Comparison of ENCODE assay signal across 19 cellular contexts in the genomic region with DNA sequence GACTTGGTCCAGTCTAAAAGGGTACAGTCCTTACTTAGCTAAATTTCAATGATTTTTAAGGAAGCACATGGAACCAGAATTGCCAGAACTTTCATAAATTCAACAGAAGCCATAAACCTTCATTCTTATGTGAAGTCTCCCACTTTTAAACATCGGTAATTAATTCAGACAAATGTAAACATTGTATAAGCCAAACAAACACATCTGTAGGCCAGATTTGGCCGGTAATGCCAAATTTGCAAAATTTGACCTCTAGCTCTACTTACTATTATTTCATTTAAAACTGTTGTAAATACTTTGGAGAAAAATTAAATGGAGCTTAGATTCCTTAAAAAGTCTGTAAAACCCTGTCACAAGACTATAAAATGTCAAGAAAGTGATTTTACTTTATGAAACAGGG.
DNase-seq lines count a peak whose midpoint lies in the region; ATAC-seq, FAIRE-seq and TF ChIP-seq lines count a peak whose summit lies in the region.
"Had no signal": no experiment of that assay in that cellular context is flagged by ENCODE, and none has a peak within 500 bp of the region (broad histone marks: within the 10 kb centered on the region; RNA-seq: fewer than 3 reads in every experiment).

No MANE protein-coding gene starts in this region.

- H3K9me3 Mint-ChIP-seq in astrocyte (ENCODE audit: unreplicated experiment) (no peaks in the 10 kb centered on the region), natural killer cell (peaks cover 0 to 4% of the 10 kb centered on the region in 2 donors)
- H3K9me3 Mint-ChIP-seq: activated CD4-positive, alpha-beta T cell treated with anti-CD3 and anti-CD28 coated beads, Interleukin-2, amount 10 ng/mL, durations not matched to agents 24 days and 14 days; activated naive CD4-positive, alpha-beta T cell treated with anti-CD3 and anti-CD28 coated beads, Interleukin-2, amount 10 ng/mL, durations not matched to agents 7 days and 5 days; stimulated activated naive CD8-positive, alpha-beta T cell treated with anti-CD3 and anti-CD28 coated beads, Interleukin-15, Interleukin-2, amounts not matched to agents 100 ng/mL and 50 ng/mL, for 24 hours had no signal

- TF ChIP-seq CTCF in astrocyte (IDR thresholded peaks at IDR 0.05; ENCODE audit: insufficient read depth, low read depth, low read length) (no peak), fibroblast of villous mesenchyme (IDR thresholded peaks at IDR 0.05; ENCODE audit: insufficient read depth, low read depth, low read length) (no peak), spleen (IDR thresholded peaks at IDR 0.05 in 8 of 11, conservative IDR thresholded peaks at IDR 0.05 in 3 of 11) (no peak), natural killer cell (IDR thresholded peaks at IDR 0.05) (no peak)

- FAIRE-seq in astrocyte (lab: Jason Lieb, UNC) = no peak
- FAIRE-seq: GM12891 had no signal

- peak overlapping the region; percentile 86 for H3K27ac ChIP-seq in astrocyte (ENCODE audit: low read depth, low read length)
- peak overlapping the region; percentile 14 for H3K27ac ChIP-seq in subcutaneous abdominal adipose tissue (ENCODE audit: low read depth, low read length)
- H3K27ac ChIP-seq in spleen = no peak overlapping the region
- H3K27ac ChIP-seq: gastrocnemius medialis had no signal

- H3K4me1 ChIP-seq in astrocyte (ENCODE audit: insufficient read depth, low read length) = peaks cover 15% of the 10 kb centered on the region
- peaks cover 0 to 16% (median 8%) of the 10 kb centered on the region in 5 donors for H3K4me1 ChIP-seq in subcutaneous abdominal adipose tissue (ENCODE audit: control insufficient read depth in 5 of 5, insufficient read depth in 5 of 5, low read length in 5 of 5)
- no peaks in the 10 kb centered on the region for H3K4me1 ChIP-seq in spleen
- H3K4me1 ChIP-seq: gastrocnemius medialis had no signal

- no peak overlapping the region for H2AFZ ChIP-seq in astrocyte (ENCODE audit: low read depth, low read length)

- TF ChIP-seq POLR2A in spleen (IDR thresholded peaks at IDR 0.05) = no peak

- H3K27me3 ChIP-seq in astrocyte (ENCODE audit: insufficient read depth, low read length) (no peaks in the 10 kb centered on the region), subcutaneous abdominal adipose tissue (ENCODE audit: control insufficient read depth in 5 of 5, insufficient read depth in 4 of 5, low read length in 5 of 5) (no peaks in the 10 kb centered on the region), spleen (replicated peaks in 1 of 7) (no peaks in the 10 kb centered on the region)
- H3K27me3 ChIP-seq: gastrocnemius medialis had no signal

- peak overlapping the region; percentile 73 for H3K4me2 ChIP-seq in astrocyte (ENCODE audit: low read length)

- H4K20me1 ChIP-seq in astrocyte (ENCODE audit: insufficient read depth, low read length) = no peaks in the 10 kb centered on the region

- H3K4me3 Mint-ChIP-seq in astrocyte (ENCODE audit: unreplicated experiment) (no peak overlapping the region), natural killer cell (no peak overlapping the region)
- H3K4me3 Mint-ChIP-seq: activated CD4-positive, alpha-beta T cell treated with anti-CD3 and anti-CD28 coated beads, Interleukin-2, amount 10 ng/mL, durations not matched to agents 24 days and 14 days; activated naive CD4-positive, alpha-beta T cell treated with anti-CD3 and anti-CD28 coated beads, Interleukin-2, amount 10 ng/mL, durations not matched to agents 7 days and 5 days; B cell; naive B cell; stimulated activated naive CD8-positive, alpha-beta T cell treated with anti-CD3 and anti-CD28 coated beads, Interleukin-15, Interleukin-2, amounts not matched to agents 100 ng/mL and 50 ng/mL, for 24 hours had no signal

- no peak for ATAC-seq in natural killer cell

- H3K36me3 ChIP-seq in astrocyte (ENCODE audit: insufficient read depth, low read length) (no peaks in the 10 kb centered on the region), subcutaneous abdominal adipose tissue (ENCODE audit: control insufficient read depth in 5 of 5, insufficient read depth in 5 of 5, low read length in 5 of 5) (no peaks in the 10 kb centered on the region), spleen (no peaks in the 10 kb centered on the region)
- H3K36me3 ChIP-seq: gastrocnemius medialis had no signal

- H3K4me1 Mint-ChIP-seq in astrocyte (ENCODE audit: low read depth, unreplicated experiment) = peaks cover 10% of the 10 kb centered on the region
- no peaks in the 10 kb centered on the region for H3K4me1 Mint-ChIP-seq in natural killer cell
- H3K4me1 Mint-ChIP-seq: activated CD4-positive, alpha-beta T cell treated with anti-CD3 and anti-CD28 coated beads, Interleukin-2, amount 10 ng/mL, durations not matched to agents 24 days and 14 days; activated naive CD4-positive, alpha-beta T cell treated with anti-CD3 and anti-CD28 coated beads, Interleukin-2, amount 10 ng/mL, durations not matched to agents 7 days and 5 days; B cell; naive B cell had no signal

- intact Hi-C loops in spleen (cut with DNase I; ENCODE audit: low total_unique reads) = no loop called here
- intact Hi-C loops in natural killer cell (cut with micrococcal nuclease) = no loop called here

- H3K36me3 Mint-ChIP-seq in astrocyte (ENCODE audit: low read depth, unreplicated experiment) (no peaks in the 10 kb centered on the region), natural killer cell (no peaks in the 10 kb centered on the region)
- H3K36me3 Mint-ChIP-seq: activated naive CD4-positive, alpha-beta T cell treated with anti-CD3 and anti-CD28 coated beads, Interleukin-2, amount 10 ng/mL, durations not matched to agents 7 days and 5 days; naive B cell had no signal

- no peaks in the 10 kb centered on the region for H3K9me3 ChIP-seq in astrocyte (ENCODE audit: insufficient read depth, low read depth, low read length)
- no peaks in the 10 kb centered on the region for H3K9me3 ChIP-seq in subcutaneous abdominal adipose tissue (ENCODE audit: control insufficient read depth in 5 of 5, low read length in 5 of 5)
- no peaks in the 10 kb centered on the region for H3K9me3 ChIP-seq in spleen
- H3K9me3 ChIP-seq: gastrocnemius medialis had no signal

- H3K79me2 ChIP-seq in astrocyte (ENCODE audit: insufficient read depth, low read length) = no peaks in the 10 kb centered on the region

- peak; percentile 60 for DNase-seq in HCEC 1CT
- no peak for DNase-seq in astrocyte (ENCODE audit: low read depth)
- DNase-seq in fibroblast of villous mesenchyme (ENCODE audit: low read depth) = peak; percentile 86
- no peak for DNase-seq in NCI-H1417 (lab: John Stamatoyannopoulos, UW)
- no peak for DNase-seq in spleen
- DNase-seq in natural killer cell = no peak
- DNase-seq: activated CD4-positive, alpha-beta T cell treated with anti-CD3 and anti-CD28 coated beads, Interleukin-2, amount 10 ng/mL, durations not matched to agents 24 days and 14 days; activated CD8-positive, alpha-beta memory T cell treated with anti-CD3 and anti-CD28 coated beads, Interleukin-2, amount 50 U/mL, for 48 hours; activated naive CD4-positive, alpha-beta T cell treated with anti-CD3 and anti-CD28 coated beads, Interleukin-2, amount 10 ng/mL, durations not matched to agents 7 days and 5 days; effector CD4-positive, alpha-beta T cell; gastrocnemius medialis; GDM1; naive B cell; NCI-H187; stimulated activated CD4-positive, alpha-beta T cell treated with anti-CD3 and anti-CD28 coated beads, Interleukin-15, amount 100 ng/mL, for 24 hours had no signal

- H3K9ac ChIP-seq in astrocyte (ENCODE audit: low read length) (peak overlapping the region; percentile 67), subcutaneous abdominal adipose tissue (ENCODE audit: low read length in 5 of 5) (no peak overlapping the region)

- no peaks in the 10 kb centered on the region for H3K27me3 Mint-ChIP-seq in astrocyte (ENCODE audit: low read depth, unreplicated experiment)
- H3K27me3 Mint-ChIP-seq in natural killer cell (ENCODE audit: low read depth in 2 of 2) = peaks cover 0 to 2% of the 10 kb centered on the region in 2 donors
- H3K27me3 Mint-ChIP-seq: B cell had no signal

- H3K4me3 ChIP-seq in astrocyte (ENCODE audit: insufficient read depth, low read depth, low read length) (no peak overlapping the region), fibroblast of villous mesenchyme (ENCODE audit: low read depth, low read length) (no peak overlapping the region), subcutaneous abdominal adipose tissue (ENCODE audit: low read depth in 1 of 5, low read length in 5 of 5) (no peak overlapping the region), spleen (no peak overlapping the region)
- H3K4me3 ChIP-seq: gastrocnemius medialis had no signal

- no peak overlapping the region for H3K27ac Mint-ChIP-seq in astrocyte (ENCODE audit: unreplicated experiment)
- H3K27ac Mint-ChIP-seq in natural killer cell = no peak overlapping the region
- H3K27ac Mint-ChIP-seq: activated CD4-positive, alpha-beta T cell treated with anti-CD3 and anti-CD28 coated beads, Interleukin-2, amount 10 ng/mL, durations not matched to agents 24 days and 14 days; activated naive CD4-positive, alpha-beta T cell treated with anti-CD3 and anti-CD28 coated beads, Interleukin-2, amount 10 ng/mL, durations not matched to agents 7 days and 5 days; B cell; naive B cell; stimulated activated naive CD8-positive, alpha-beta T cell treated with anti-CD3 and anti-CD28 coated beads, Interleukin-15, Interleukin-2, amounts not matched to agents 100 ng/mL and 50 ng/mL, for 24 hours had no signal

- 89 to 96% (median 92%) methylated on average over 2 of the region's 2 CpGs for WGBS in spleen, 5 donors

Comparison
In these comparisons a context has a peak if more than half of its experiments do, and no peak if none do; other contexts are left out.
1. DNase-seq: peak in HCEC 1CT (single experiment) and fibroblast of villous mesenchyme (single experiment); none in astrocyte (single experiment), NCI-H1417 (0 of 3), spleen (single experiment) and natural killer cell (single experiment).
2. H3K27ac ChIP-seq: peak in astrocyte (single experiment) and subcutaneous abdominal adipose tissue (single experiment); none in spleen (0 of 8).